8 cellular contexts compared by ENCODE assay signal in the genomic region with DNA sequence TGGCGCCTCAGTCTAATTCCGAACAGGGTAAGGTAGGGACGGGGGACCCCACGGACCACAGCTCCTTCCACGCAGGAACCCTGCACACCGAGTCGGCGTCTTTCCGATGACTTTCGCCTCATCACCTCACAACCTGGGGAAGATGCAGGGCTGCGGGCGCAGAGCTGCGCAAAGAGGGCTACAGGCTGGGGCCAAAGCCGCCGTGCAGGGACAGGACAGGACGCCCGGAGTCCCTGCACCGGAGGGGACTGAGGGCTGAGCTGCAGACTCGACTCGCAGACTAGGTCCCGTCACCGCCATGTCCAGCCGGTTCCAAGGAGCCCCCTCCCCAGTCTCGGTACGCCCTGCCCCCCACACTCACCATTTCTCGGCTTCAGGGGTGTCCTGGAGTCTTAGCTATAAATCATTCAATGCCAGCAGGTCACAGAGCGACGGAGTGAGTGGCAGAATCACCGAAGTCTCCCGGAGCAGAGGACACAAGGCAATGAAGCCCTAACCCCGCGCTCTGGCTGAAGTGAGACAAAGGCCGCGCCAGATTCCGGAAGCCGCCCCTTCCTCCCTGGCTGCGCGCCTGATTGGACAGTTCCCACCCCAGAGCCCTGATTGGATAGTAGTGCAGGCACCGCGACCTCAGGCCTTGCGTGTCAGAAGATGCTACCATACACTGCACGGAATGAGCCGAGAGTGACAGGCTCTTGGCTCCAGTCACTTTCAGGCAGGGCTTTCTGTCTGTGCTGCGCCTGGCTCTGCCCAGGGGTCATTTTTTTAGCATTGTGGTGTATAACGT. TPM values are rescaled to one million over a fixed set of nuclear protein-coding genes. Genes with fewer than 3 reads are reported as not detected.
DNase-seq lines count a peak whose midpoint lies in the region; ATAC-seq and TF ChIP-seq lines count a peak whose summit lies in the region.
"Not testable (repeated sequence)": the region's sequence is repeated elsewhere in the genome, so short reads cannot be mapped to it uniquely, and the experiment has no call there.

A gene (minus strand): TSS at position 522 of the 787 bp plus-strand sequence. CDS start 158 bp downstream, at position 364.

- not testable (repeated sequence) for H3K27me3 Mint-ChIP-seq in T-helper 1 cell treated with Interleukin-12 subunit alpha and Interleukin-12 subunit beta and Interleukin-4 antibody, amounts not matched to agents 30 μg/mL and 1 μg/mL, for 36 hours (ENCODE audit: low read depth)

- TF ChIP-seq CTCF in prostate gland (IDR thresholded peaks at IDR 0.05): not testable (repeated sequence)

- H3K27ac ChIP-seq in prostate gland (peak within 1 kb of the TSS; percentile 31 to 65), urinary bladder (ENCODE audit: low read depth) (peak within 1 kb of the TSS; percentile 60)

- peak within 1 kb of the TSS; percentile 50 to 52 for H3K4me3 ChIP-seq in prostate gland
- peak within 1 kb of the TSS; percentile 55 for H3K4me3 ChIP-seq in urinary bladder (ENCODE audit: low read depth, low read length)

- H3K36me3 Mint-ChIP-seq in T-helper 1 cell treated with Interleukin-12 subunit alpha and Interleukin-12 subunit beta and Interleukin-4 antibody, amounts not matched to agents 30 μg/mL and 1 μg/mL, for 36 hours (ENCODE audit: low read depth): not testable (repeated sequence)

- TF ChIP-seq POLR2A in prostate gland (IDR thresholded peaks at IDR 0.05): not testable (repeated sequence)

- ATAC-seq in GM18499 (IDR thresholded peaks at IDR 0.05; ENCODE audit: insufficient read depth, unreplicated experiment): peak; percentile 100
- peak; percentile 100 for ATAC-seq in HG02938 (IDR thresholded peaks at IDR 0.05; ENCODE audit: unreplicated experiment)
- peak; percentile 100 for ATAC-seq in left ventricle myocardium superior

- intact Hi-C loops in left ventricle myocardium superior (cut with micrococcal nuclease); prostate gland (cut with DNase I): not testable (repeated sequence)

- H3K4me3 Mint-ChIP-seq in T-helper 1 cell treated with Interleukin-12 subunit alpha and Interleukin-12 subunit beta and Interleukin-4 antibody, amounts not matched to agents 30 μg/mL and 1 μg/mL, for 36 hours: peak within 1 kb of the TSS; percentile 90

- not testable (repeated sequence) for H3K9me3 ChIP-seq in prostate gland

- WGBS in prostate gland: 0% methylated on average over 25 of the region's 45 CpGs
- WGBS in urinary bladder: under 1% methylated on average over 39 of the region's 45 CpGs

- not testable (repeated sequence) for H3K36me3 ChIP-seq in prostate gland; urinary bladder (ENCODE audit: insufficient read depth)

- peak within 1 kb of the TSS; percentile 87 for H3K27ac Mint-ChIP-seq in T-helper 1 cell treated with Interleukin-12 subunit alpha and Interleukin-12 subunit beta and Interleukin-4 antibody, amounts not matched to agents 30 μg/mL and 1 μg/mL, for 36 hours

- peaks cover 16% of the 10 kb centered on the region for H3K4me1 Mint-ChIP-seq in T-helper 1 cell treated with Interleukin-12 subunit alpha and Interleukin-12 subunit beta and Interleukin-4 antibody, amounts not matched to agents 30 μg/mL and 1 μg/mL, for 36 hours (ENCODE audit: low read depth)

- not testable (repeated sequence) for H3K4me1 ChIP-seq in prostate gland (replicated peaks); urinary bladder (ENCODE audit: insufficient read depth)

- DNase-seq in NCI-H1694 treated with DMSO at 0.1 percent for 48 hours (lab: John Stamatoyannopoulos, UW) (peak; percentile 91), amniotic stem cell (lab: John Stamatoyannopoulos, UW) (peak; percentile 92), left ventricle myocardium superior (peak; percentile 96), prostate gland (ENCODE audit: low spot score) (peak; percentile 94)

- not testable (repeated sequence) for H3K27me3 ChIP-seq in prostate gland (replicated peaks; ENCODE audit: insufficient read depth)

- not testable (repeated sequence) for H3K9me3 Mint-ChIP-seq in T-helper 1 cell treated with Interleukin-12 subunit alpha and Interleukin-12 subunit beta and Interleukin-4 antibody, amounts not matched to agents 30 μg/mL and 1 μg/mL, for 36 hours

RNA-seq across cellular contexts. Expression of the gene that starts here (rescaled TPM):
- total RNA-seq in left ventricle myocardium superior: 3.7 TPM
- 1 to 10 TPM; 2.6 to 6.5 TPM for total RNA-seq in prostate gland
- total RNA-seq in urinary bladder: 34.7 TPM
- polyA plus RNA-seq in urinary bladder: 5.7 TPM

Comparison
In these comparisons a context has a peak if more than half of its experiments do, and no peak if none do; other contexts are left out.
1. Peak in every context shown above with its lines: DNase-seq, ATAC-seq, H3K4me3 ChIP-seq and H3K27ac ChIP-seq.